26 cellular contexts compared by ENCODE assay signal in the genomic region with DNA sequence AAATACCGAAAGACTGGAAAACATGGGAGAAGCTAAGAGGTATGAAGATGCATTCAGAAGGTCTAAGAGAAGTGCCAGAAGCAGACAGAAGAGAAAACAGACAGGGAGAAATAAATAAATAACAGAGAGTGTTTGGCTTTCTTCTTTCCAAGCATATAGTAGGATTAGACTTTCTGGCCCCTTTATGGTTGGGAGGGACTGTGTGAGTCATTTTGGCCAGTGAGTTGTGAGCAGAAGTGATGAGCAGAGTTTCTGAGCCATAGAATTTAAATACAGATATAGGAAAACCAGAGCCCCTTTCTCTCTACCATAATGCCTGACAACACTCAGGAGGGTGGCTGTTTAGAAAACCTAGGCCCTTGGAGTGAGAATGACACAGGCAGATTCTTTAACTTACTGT.
"Had no signal": no experiment of that assay in that cellular context is flagged by ENCODE, and none has a peak within 500 bp of the region (broad histone marks: within the 10 kb centered on the region; RNA-seq: fewer than 3 reads in every experiment).

No MANE protein-coding gene starts in this region.

- H3K27ac Mint-ChIP-seq: activated B cell treated with CpG ODN at 0.5 μM for 24 hours; activated CD4-positive, alpha-beta memory T cell treated with anti-CD3 and anti-CD28 coated beads for 36 hours; activated CD4-positive, alpha-beta T cell treated with anti-CD3 and anti-CD28 coated beads, Interleukin-2, amount 10 ng/mL, durations not matched to agents 7 days and 5 days; activated naive CD4-positive, alpha-beta T cell treated with anti-CD3 and anti-CD28 coated beads, Interleukin-2, amount 50 U/mL, for 72 hours; activated naive CD8-positive, alpha-beta T cell treated with anti-CD3 and anti-CD28 coated beads, Interleukin-2, amount 50 U/mL, for 24 hours; brain; T-helper 17 cell had no signal

- H3K9me3 ChIP-seq: ascending aorta had no signal

- H3K27me3 ChIP-seq: ascending aorta had no signal

- H3K36me3 Mint-ChIP-seq: activated CD4-positive, alpha-beta memory T cell treated with anti-CD3 and anti-CD28 coated beads for 36 hours; activated naive CD4-positive, alpha-beta T cell treated with anti-CD3 and anti-CD28 coated beads, Interleukin-2, amount 50 U/mL, for 72 hours; brain had no signal

- DNase-seq: activated B cell treated with CpG ODN at 0.5 μM for 24 hours; activated CD4-positive, alpha-beta memory T cell treated with anti-CD3 and anti-CD28 coated beads for 36 hours; activated CD4-positive, alpha-beta T cell treated with anti-CD3 and anti-CD28 coated beads, Interleukin-2, amount 10 ng/mL, durations not matched to agents 7 days and 5 days; activated CD8-positive, alpha-beta memory T cell treated with anti-CD3 and anti-CD28 coated beads for 24 hours; activated effector memory CD4-positive, alpha-beta T cell treated with anti-CD3 and anti-CD28 coated beads, Interleukin-2, amount 50 U/mL, for 16 hours; activated naive CD4-positive, alpha-beta T cell treated with Interleukin-2 at 50 U/mL for 16 hours; activated naive CD8-positive, alpha-beta T cell treated with anti-CD3 and anti-CD28 coated beads, Interleukin-2, amount 50 U/mL, for 24 hours; activated T-cell treated with anti-CD3 and anti-CD28 coated beads, Interleukin-2, amount 50 U/mL, for 4 hours; amniotic stem cell; Kasumi-1; MV-4-11; NCI-H1092 treated with DMSO at 0.1 percent for 48 hours; NCI-H1417 treated with DMSO at 0.1 percent for 48 hours; NCI-H1694; NCI-H2029 treated with DMSO at 0.1 percent for 48 hours; NCI-H345; NCI-H510A treated with DMSO at 0.1 percent for 48 hours; NCI-H69; NK-92 treated with Interleukin-12 subunit alpha and Interleukin-12 subunit beta, amount 100 ng/mL, for 24 hours; SHP77 treated with DMSO at 0.1 percent for 48 hours; T-helper 17 cell; T-helper 9 cell had no signal

- H3K36me3 ChIP-seq: ascending aorta had no signal

- H3K4me3 ChIP-seq: ascending aorta had no signal

- ATAC-seq: activated naive CD4-positive, alpha-beta T cell treated with anti-CD3 and anti-CD28 coated beads, Interleukin-2, amount 50 U/mL, for 72 hours; activated naive CD8-positive, alpha-beta T cell treated with anti-CD3 and anti-CD28 coated beads, Interleukin-2, amount 50 U/mL, for 24 hours; activated T-cell treated with anti-CD3 and anti-CD28 coated beads, Interleukin-2, amount 50 U/mL, for 4 hours; T-helper 17 cell had no signal

- H3K4me3 Mint-ChIP-seq: activated B cell treated with CpG ODN at 0.5 μM for 24 hours; activated CD4-positive, alpha-beta memory T cell treated with anti-CD3 and anti-CD28 coated beads for 36 hours; activated CD4-positive, alpha-beta T cell treated with anti-CD3 and anti-CD28 coated beads, Interleukin-2, amount 10 ng/mL, durations not matched to agents 7 days and 5 days; activated naive CD8-positive, alpha-beta T cell treated with anti-CD3 and anti-CD28 coated beads, Interleukin-2, amount 50 U/mL, for 24 hours; activated T-cell treated with anti-CD3 and anti-CD28 coated beads, Interleukin-2, amount 50 U/mL, for 4 hours; brain; central memory CD8-positive, alpha-beta T cell; T-helper 17 cell had no signal

- H3K4me1 ChIP-seq: ascending aorta had no signal

- H3K27me3 Mint-ChIP-seq: activated B cell treated with CpG ODN at 0.5 μM for 24 hours; activated CD4-positive, alpha-beta memory T cell treated with anti-CD3 and anti-CD28 coated beads for 36 hours; activated CD4-positive, alpha-beta T cell treated with anti-CD3 and anti-CD28 coated beads, Interleukin-2, amount 10 ng/mL, durations not matched to agents 7 days and 5 days; activated naive CD8-positive, alpha-beta T cell treated with anti-CD3 and anti-CD28 coated beads, Interleukin-2, amount 50 U/mL, for 24 hours; brain; central memory CD8-positive, alpha-beta T cell; T-helper 17 cell had no signal

- H3K27ac ChIP-seq: ascending aorta had no signal

- H3K9me3 Mint-ChIP-seq: activated B cell treated with CpG ODN at 0.5 μM for 24 hours; activated CD4-positive, alpha-beta T cell treated with anti-CD3 and anti-CD28 coated beads, Interleukin-2, amount 10 ng/mL, durations not matched to agents 7 days and 5 days; brain had no signal

- H3K4me1 Mint-ChIP-seq: activated B cell treated with CpG ODN at 0.5 μM for 24 hours; activated CD4-positive, alpha-beta T cell treated with anti-CD3 and anti-CD28 coated beads, Interleukin-2, amount 10 ng/mL, durations not matched to agents 7 days and 5 days; activated naive CD8-positive, alpha-beta T cell treated with anti-CD3 and anti-CD28 coated beads, Interleukin-2, amount 50 U/mL, for 24 hours; central memory CD8-positive, alpha-beta T cell; T-helper 17 cell had no signal
